Comparison of ENCODE assay signal across 6 cellular contexts in genomic region chr16:11953576-11953975, GRCh38. TPM values are rescaled to one million over a fixed set of nuclear protein-coding genes. Genes with fewer than 3 reads are reported as not detected.
"Had no signal": no experiment of that assay in that cellular context is flagged by ENCODE, and none has a peak within 500 bp of the region (broad histone marks: within the 10 kb centered on the region; RNA-seq: fewer than 3 reads in every experiment).

No MANE protein-coding gene starts in this region.

RNA-seq across cellular contexts. Expression of gene TNFRSF17, which starts 11.4 kb away (rescaled TPM):
- total RNA-seq: MCF 10A, PC-3, Peyer's patch, Right ventricle myocardium superior, SJSA1 had no signal
- polyA plus RNA-seq: SK-N-SH had no signal
